8 cellular contexts compared by ENCODE assay signal in genomic region chr7:23012797-23013714, GRCh38. TPM values are rescaled to one million over a fixed set of nuclear protein-coding genes. Genes with fewer than 3 reads are reported as not detected.
DNase-seq lines count a peak whose midpoint lies in the region; ATAC-seq and TF ChIP-seq lines count a peak whose summit lies in the region.

No MANE protein-coding gene starts in this region.

- POLR2A ChIA-PET in CD8-positive, alpha-beta T cell (lab: Charles Lee): no interaction called here

- peaks cover 20% of the 10 kb centered on the region for H3K4me1 Mint-ChIP-seq in CD8-positive, alpha-beta T cell (ENCODE audit: low read depth)

- H3K27ac Mint-ChIP-seq in CD8-positive, alpha-beta T cell: no peak overlapping the region

- no peak for ATAC-seq in CD8-positive, alpha-beta T cell
- ATAC-seq in GM18867 (IDR thresholded peaks at IDR 0.05; ENCODE audit: unreplicated experiment) (peak; percentile 3), HG03108 (IDR thresholded peaks at IDR 0.05; ENCODE audit: unreplicated experiment) (peak; percentile 0)

- peak overlapping the region in 1 of 2 donors; percentile 43 for H3K9ac ChIP-seq in liver (ENCODE audit: low read depth in 1 of 2, low read length in 2 of 2)
- peak overlapping the region; percentile 3 to 93 (median 77) for H3K9ac ChIP-seq in subcutaneous abdominal adipose tissue (ENCODE audit: low read length in 5 of 5)

- H3K4me3 ChIP-seq in CD8-positive, alpha-beta T cell (ENCODE audit: low read depth, low read length): peak overlapping the region; percentile 65
- H3K4me3 ChIP-seq in Peyer's patch (peak overlapping the region; percentile 80 to 93 (median 87)), liver (ENCODE audit: low read depth in 1 of 3, low read length in 3 of 3) (peak overlapping the region; percentile 74 to 98 (median 75)), subcutaneous abdominal adipose tissue (ENCODE audit: low read depth in 1 of 5, low read length in 5 of 5) (peak overlapping the region; percentile 70 to 98 (median 94))

- no peaks in the 10 kb centered on the region for H3K27me3 ChIP-seq in CD8-positive, alpha-beta T cell (ENCODE audit: insufficient read depth, low read length)
- no peaks in the 10 kb centered on the region for H3K27me3 ChIP-seq in Peyer's patch
- no peaks in the 10 kb centered on the region for H3K27me3 ChIP-seq in liver (ENCODE audit: control insufficient read depth in 4 of 4, insufficient read depth in 4 of 4, low read length in 3 of 4)
- H3K27me3 ChIP-seq in subcutaneous abdominal adipose tissue (ENCODE audit: control insufficient read depth in 5 of 5, insufficient read depth in 4 of 5, low read length in 5 of 5): no peaks in the 10 kb centered on the region

- H3K27me3 Mint-ChIP-seq in CD8-positive, alpha-beta T cell (ENCODE audit: low read depth): no peaks in the 10 kb centered on the region

- no peak for TF ChIP-seq POLR2A in Peyer's patch (IDR thresholded peaks at IDR 0.05)

- H3K36me3 ChIP-seq in CD8-positive, alpha-beta T cell (ENCODE audit: insufficient read depth, low read length): no peaks in the 10 kb centered on the region
- H3K36me3 ChIP-seq in Peyer's patch (no peaks in the 10 kb centered on the region), liver (ENCODE audit: control insufficient read depth in 4 of 4, insufficient read depth in 3 of 4, low read depth in 1 of 4, low read length in 3 of 4) (no peaks in the 10 kb centered on the region), subcutaneous abdominal adipose tissue (ENCODE audit: control insufficient read depth in 5 of 5, insufficient read depth in 5 of 5, low read length in 5 of 5) (no peaks in the 10 kb centered on the region)

- CTCF ChIA-PET in CD8-positive, alpha-beta T cell (lab: Charles Lee): interaction anchor here (0.6 to 1.8 kb wide), 2 partner anchors 42 to 244 kb away, joined by 3 to 10 read pairs; no protein-coding TSS in a partner anchor

- TF ChIP-seq CTCF in CD8-positive, alpha-beta T cell (IDR thresholded peaks at IDR 0.05): no peak
- TF ChIP-seq CTCF in Peyer's patch (IDR thresholded peaks at IDR 0.05): no peak
- TF ChIP-seq CTCF in liver (IDR thresholded peaks at IDR 0.05; ENCODE audit: low read depth, low read length, missing input control): no peak

- peaks cover 4% of the 10 kb centered on the region for H3K36me3 Mint-ChIP-seq in CD8-positive, alpha-beta T cell

- peak overlapping the region; percentile 48 for H3K27ac ChIP-seq in CD8-positive, alpha-beta T cell (ENCODE audit: low read depth, low read length)
- H3K27ac ChIP-seq in Peyer's patch (peak overlapping the region; percentile 75 to 88 (median 82)), liver (ENCODE audit: low read depth in 1 of 2, low read length in 2 of 2) (peak overlapping the region; percentile 16 to 29), subcutaneous abdominal adipose tissue (ENCODE audit: low read depth, low read length) (peak overlapping the region; percentile 60)

- H3K4me1 ChIP-seq in CD8-positive, alpha-beta T cell (ENCODE audit: insufficient read depth, low read length): peaks cover 21% of the 10 kb centered on the region
- H3K4me1 ChIP-seq in Peyer's patch (peaks cover 0 to 16% (median 2%) of the 10 kb centered on the region in 4 donors), liver (ENCODE audit: control insufficient read depth in 4 of 4, insufficient read depth in 4 of 4, low read length in 3 of 4) (peaks cover 2 to 25% (median 11%) of the 10 kb centered on the region in 4 donors), subcutaneous abdominal adipose tissue (ENCODE audit: control insufficient read depth in 5 of 5, insufficient read depth in 5 of 5, low read length in 5 of 5) (peaks cover 0 to 48% (median 42%) of the 10 kb centered on the region in 5 donors)

- WGBS in liver: under 1% methylated on average over 52 of the region's 52 CpGs

- no peak for TF ChIP-seq RAD21 in liver (IDR thresholded peaks at IDR 0.05)

- no peak overlapping the region for H3K4me3 Mint-ChIP-seq in CD8-positive, alpha-beta T cell

- intact Hi-C loops in CD8-positive, alpha-beta T cell (cut with DNase I, micrococcal nuclease): loop anchor here (2.0 to 10.0 kb wide), 6 partner anchors 92 to 669 kb away; partner anchors contain the start of genes FAM221A (in 1 of the 2), KLHL7 (in 1 of the 2) and MALSU1 (in 1 of the 2)

- no peaks in the 10 kb centered on the region for H3K9me3 Mint-ChIP-seq in CD8-positive, alpha-beta T cell

- DNase-seq in CD8-positive, alpha-beta T cell: peak in 3 of 7 experiments; percentile 9 to 52 (median 16)
- peak; percentile 35 to 62 (median 51) for DNase-seq in Peyer's patch
- peak; percentile 3 for DNase-seq in central memory CD4-positive, alpha-beta T cell
- DNase-seq in epidermal melanocyte (ENCODE audit: insufficient read length, low spot score): no peak

- H3K9me3 ChIP-seq in CD8-positive, alpha-beta T cell (ENCODE audit: low read length): no peaks in the 10 kb centered on the region
- H3K9me3 ChIP-seq in Peyer's patch (no peaks in the 10 kb centered on the region), liver (ENCODE audit: control insufficient read depth in 4 of 4, low read length in 3 of 4) (no peaks in the 10 kb centered on the region), subcutaneous abdominal adipose tissue (ENCODE audit: control insufficient read depth in 5 of 5, low read length in 5 of 5) (no peaks in the 10 kb centered on the region)

TF ChIP-seq in liver, 16 proteins besides CTCF, POLR2A, EP300 and RAD21:
- TF ChIP-seq, protein P1, sequence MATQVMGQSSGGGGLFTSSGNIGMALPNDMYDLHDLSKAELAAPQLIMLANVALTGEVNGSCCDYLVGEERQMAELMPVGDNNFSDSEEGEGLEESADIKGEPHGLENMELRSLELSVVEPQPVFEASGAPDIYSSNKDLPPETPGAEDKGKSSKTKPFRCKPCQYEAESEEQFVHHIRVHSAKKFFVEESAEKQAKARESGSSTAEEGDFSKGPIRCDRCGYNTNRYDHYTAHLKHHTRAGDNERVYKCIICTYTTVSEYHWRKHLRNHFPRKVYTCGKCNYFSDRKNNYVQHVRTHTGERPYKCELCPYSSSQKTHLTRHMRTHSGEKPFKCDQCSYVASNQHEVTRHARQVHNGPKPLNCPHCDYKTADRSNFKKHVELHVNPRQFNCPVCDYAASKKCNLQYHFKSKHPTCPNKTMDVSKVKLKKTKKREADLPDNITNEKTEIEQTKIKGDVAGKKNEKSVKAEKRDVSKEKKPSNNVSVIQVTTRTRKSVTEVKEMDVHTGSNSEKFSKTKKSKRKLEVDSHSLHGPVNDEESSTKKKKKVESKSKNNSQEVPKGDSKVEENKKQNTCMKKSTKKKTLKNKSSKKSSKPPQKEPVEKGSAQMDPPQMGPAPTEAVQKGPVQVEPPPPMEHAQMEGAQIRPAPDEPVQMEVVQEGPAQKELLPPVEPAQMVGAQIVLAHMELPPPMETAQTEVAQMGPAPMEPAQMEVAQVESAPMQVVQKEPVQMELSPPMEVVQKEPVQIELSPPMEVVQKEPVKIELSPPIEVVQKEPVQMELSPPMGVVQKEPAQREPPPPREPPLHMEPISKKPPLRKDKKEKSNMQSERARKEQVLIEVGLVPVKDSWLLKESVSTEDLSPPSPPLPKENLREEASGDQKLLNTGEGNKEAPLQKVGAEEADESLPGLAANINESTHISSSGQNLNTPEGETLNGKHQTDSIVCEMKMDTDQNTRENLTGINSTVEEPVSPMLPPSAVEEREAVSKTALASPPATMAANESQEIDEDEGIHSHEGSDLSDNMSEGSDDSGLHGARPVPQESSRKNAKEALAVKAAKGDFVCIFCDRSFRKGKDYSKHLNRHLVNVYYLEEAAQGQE (IDR thresholded peaks at IDR 0.05): no peak
- TF ChIP-seq TAF1 (conservative IDR thresholded peaks at IDR 0.05): no peak
- TF ChIP-seq YY1 (IDR thresholded peaks at IDR 0.05): peak; percentile 8
TF ChIP-seq in liver: peak in this region for 1.

RNA-seq across cellular contexts. Expression of gene HYCC1, which starts 0.9 kb away (rescaled TPM):
- total RNA-seq in CD8-positive, alpha-beta T cell: 10 to 100 TPM; 10.7 to 13.5 TPM
- total RNA-seq in Peyer's patch: 10 to 100 TPM; 26.0 to 47.0 (median 34.1) TPM
- 10 to 100 TPM; 15.1 to 19.0 TPM for total RNA-seq in liver
- 1 to 10 TPM; 5.6 to 6.0 TPM for polyA plus RNA-seq in liver

Comparison
In these comparisons a context has a peak if more than half of its experiments do, and no peak if none do; other contexts are left out.
1. H3K27ac ChIP-seq: peak in every context shown above with its lines; median percentile 82 in Peyer's patch; 60 in subcutaneous abdominal adipose tissue; 48 in CD8-positive, alpha-beta T cell; 22 in liver.